Comparison of ENCODE assay signal across 1 cellular context in the genomic region with DNA sequence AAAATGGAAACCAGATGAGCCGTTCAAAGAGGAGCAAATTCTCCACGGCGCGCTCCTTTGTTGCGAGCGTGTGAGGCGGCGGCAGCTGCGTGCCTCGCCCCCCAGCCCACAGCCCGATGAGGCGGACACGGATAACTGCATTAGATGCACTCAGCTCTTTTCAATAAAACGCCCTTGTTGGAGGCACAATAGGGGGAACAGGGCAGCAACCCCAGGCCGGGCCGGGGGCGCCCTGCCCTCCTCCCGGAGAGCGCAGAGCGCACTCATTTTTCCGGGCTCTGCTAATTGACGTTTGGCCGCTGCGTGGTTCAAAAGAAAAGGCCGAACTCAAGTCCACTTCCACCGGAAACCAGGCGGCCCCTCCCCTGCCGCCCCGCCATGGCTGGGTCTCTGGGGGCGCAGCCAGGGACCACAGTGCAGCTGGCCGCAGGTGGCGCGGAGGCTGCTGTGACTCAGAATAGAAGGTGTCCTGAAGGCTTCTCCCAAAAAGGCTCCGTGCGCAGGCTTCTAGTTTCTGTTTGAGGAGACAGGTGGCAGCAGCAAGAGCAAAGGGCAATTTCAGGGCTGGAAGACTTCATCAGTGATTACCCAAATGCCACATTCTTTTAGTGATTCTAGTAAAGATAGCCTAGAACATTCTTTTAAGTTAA.
TF ChIP-seq lines count a peak whose summit lies in the region.

No MANE protein-coding gene starts in this region.

TF ChIP-seq in HepG2, 621 proteins besides CTCF, POLR2A, EP300 and RAD21 (continued from another document and continues in another):
- TF ChIP-seq ZNF609 (CRISPR knock-in tag; IDR thresholded peaks at IDR 0.05; ENCODE audit: borderline replicate concordance) (peak; percentile 47; the same call in 1 of the 2 replicates), ZNF766 (CRISPR knock-in tag; IDR thresholded peaks at IDR 0.05; ENCODE audit: borderline replicate concordance) (peak; percentile 44; the same call in 1 of the 2 replicates), ZNF362 (CRISPR knock-in tag; IDR thresholded peaks at IDR 0.05; ENCODE audit: borderline replicate concordance) (no peak; the same call in 1 of the 2 replicates), MLLT10 (CRISPR knock-in tag; IDR thresholded peaks at IDR 0.05) (no peak), ASH2L (IDR thresholded peaks at IDR 0.05; ENCODE audit: insufficient read length, low read depth, low read length) (peak; percentile 91), ZNF225 (CRISPR knock-in tag; IDR thresholded peaks at IDR 0.05) (peak; percentile 45; the same call in 1 of the 2 replicates), AGO2 (optimal IDR thresholded peaks at IDR 0.05; ENCODE audit: low read depth, low read length) (peak; percentile 78), MTA3 (CRISPR knock-in tag; IDR thresholded peaks at IDR 0.05) (no peak), ZNF44 (CRISPR knock-in tag; IDR thresholded peaks at IDR 0.05) (no peak), MBD4 (IDR thresholded peaks at IDR 0.05; ENCODE audit: borderline replicate concordance, low read length) (peak; percentile 79; the same call in 1 of the 2 replicates), ZNF318 (CRISPR knock-in tag; IDR thresholded peaks at IDR 0.05) (no peak), KMT2A (CRISPR knock-in tag; IDR thresholded peaks at IDR 0.05) (peak; percentile 77; the same call in 1 of the 2 replicates), SIN3B (IDR thresholded peaks at IDR 0.05; ENCODE audit: low read length) (no peak), TMF1 (CRISPR knock-in tag; IDR thresholded peaks at IDR 0.05; ENCODE audit: low read depth) (peak; percentile 47; the same call in 1 of the 2 replicates), KAT7 (CRISPR knock-in tag; IDR thresholded peaks at IDR 0.05; ENCODE audit: borderline replicate concordance) (peak; percentile 83; the same call in 1 of the 2 replicates), KDM4B (CRISPR knock-in tag; IDR thresholded peaks at IDR 0.05) (0 out of 2 replicates have a peak, but pooled peaks have one; percentile 23), TBX2 (CRISPR knock-in tag; IDR thresholded peaks at IDR 0.05; ENCODE audit: borderline replicate concordance) (peak; percentile 79), TCF12 (IDR thresholded peaks at IDR 0.05) (no peak), TCF12 (CRISPR knock-in tag; IDR thresholded peaks at IDR 0.05) (peak; percentile 61; the same call in 1 of the 2 replicates)
- TF ChIP-seq, protein P1, sequence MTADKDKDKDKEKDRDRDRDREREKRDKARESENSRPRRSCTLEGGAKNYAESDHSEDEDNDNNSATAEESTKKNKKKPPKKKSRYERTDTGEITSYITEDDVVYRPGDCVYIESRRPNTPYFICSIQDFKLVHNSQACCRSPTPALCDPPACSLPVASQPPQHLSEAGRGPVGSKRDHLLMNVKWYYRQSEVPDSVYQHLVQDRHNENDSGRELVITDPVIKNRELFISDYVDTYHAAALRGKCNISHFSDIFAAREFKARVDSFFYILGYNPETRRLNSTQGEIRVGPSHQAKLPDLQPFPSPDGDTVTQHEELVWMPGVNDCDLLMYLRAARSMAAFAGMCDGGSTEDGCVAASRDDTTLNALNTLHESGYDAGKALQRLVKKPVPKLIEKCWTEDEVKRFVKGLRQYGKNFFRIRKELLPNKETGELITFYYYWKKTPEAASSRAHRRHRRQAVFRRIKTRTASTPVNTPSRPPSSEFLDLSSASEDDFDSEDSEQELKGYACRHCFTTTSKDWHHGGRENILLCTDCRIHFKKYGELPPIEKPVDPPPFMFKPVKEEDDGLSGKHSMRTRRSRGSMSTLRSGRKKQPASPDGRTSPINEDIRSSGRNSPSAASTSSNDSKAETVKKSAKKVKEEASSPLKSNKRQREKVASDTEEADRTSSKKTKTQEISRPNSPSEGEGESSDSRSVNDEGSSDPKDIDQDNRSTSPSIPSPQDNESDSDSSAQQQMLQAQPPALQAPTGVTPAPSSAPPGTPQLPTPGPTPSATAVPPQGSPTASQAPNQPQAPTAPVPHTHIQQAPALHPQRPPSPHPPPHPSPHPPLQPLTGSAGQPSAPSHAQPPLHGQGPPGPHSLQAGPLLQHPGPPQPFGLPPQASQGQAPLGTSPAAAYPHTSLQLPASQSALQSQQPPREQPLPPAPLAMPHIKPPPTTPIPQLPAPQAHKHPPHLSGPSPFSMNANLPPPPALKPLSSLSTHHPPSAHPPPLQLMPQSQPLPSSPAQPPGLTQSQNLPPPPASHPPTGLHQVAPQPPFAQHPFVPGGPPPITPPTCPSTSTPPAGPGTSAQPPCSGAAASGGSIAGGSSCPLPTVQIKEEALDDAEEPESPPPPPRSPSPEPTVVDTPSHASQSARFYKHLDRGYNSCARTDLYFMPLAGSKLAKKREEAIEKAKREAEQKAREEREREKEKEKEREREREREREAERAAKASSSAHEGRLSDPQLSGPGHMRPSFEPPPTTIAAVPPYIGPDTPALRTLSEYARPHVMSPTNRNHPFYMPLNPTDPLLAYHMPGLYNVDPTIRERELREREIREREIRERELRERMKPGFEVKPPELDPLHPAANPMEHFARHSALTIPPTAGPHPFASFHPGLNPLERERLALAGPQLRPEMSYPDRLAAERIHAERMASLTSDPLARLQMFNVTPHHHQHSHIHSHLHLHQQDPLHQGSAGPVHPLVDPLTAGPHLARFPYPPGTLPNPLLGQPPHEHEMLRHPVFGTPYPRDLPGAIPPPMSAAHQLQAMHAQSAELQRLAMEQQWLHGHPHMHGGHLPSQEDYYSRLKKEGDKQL (CRISPR knock-in tag; IDR thresholded peaks at IDR 0.05; ENCODE audit: low read depth), result peak; percentile 29; the same call in 1 of the 2 replicates
- TF ChIP-seq, protein P2, sequence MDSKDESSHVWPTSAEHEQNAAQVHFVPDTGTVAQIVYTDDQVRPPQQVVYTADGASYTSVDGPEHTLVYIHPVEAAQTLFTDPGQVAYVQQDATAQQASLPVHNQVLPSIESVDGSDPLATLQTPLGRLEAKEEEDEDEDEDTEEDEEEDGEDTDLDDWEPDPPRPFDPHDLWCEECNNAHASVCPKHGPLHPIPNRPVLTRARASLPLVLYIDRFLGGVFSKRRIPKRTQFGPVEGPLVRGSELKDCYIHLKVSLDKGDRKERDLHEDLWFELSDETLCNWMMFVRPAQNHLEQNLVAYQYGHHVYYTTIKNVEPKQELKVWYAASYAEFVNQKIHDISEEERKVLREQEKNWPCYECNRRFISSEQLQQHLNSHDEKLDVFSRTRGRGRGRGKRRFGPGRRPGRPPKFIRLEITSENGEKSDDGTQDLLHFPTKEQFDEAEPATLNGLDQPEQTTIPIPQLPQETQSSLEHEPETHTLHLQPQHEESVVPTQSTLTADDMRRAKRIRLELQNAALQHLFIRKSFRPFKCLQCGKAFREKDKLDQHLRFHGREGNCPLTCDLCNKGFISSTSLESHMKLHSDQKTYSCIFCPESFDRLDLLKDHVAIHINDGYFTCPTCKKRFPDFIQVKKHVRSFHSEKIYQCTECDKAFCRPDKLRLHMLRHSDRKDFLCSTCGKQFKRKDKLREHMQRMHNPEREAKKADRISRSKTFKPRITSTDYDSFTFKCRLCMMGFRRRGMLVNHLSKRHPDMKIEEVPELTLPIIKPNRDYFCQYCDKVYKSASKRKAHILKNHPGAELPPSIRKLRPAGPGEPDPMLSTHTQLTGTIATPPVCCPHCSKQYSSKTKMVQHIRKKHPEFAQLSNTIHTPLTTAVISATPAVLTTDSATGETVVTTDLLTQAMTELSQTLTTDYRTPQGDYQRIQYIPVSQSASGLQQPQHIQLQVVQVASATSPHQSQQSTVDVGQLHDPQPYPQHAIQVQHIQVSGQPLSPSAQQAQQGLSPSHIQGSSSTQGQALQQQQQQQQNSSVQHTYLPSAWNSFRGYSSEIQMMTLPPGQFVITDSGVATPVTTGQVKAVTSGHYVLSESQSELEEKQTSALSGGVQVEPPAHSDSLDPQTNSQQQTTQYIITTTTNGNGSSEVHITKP (CRISPR knock-in tag; IDR thresholded peaks at IDR 0.05; ENCODE audit: low read depth), result no peak
